ENCODE assay signal across 1 cellular context in genomic region chr2:231883468-231883881, GRCh38.
A peak's percentile ranks its signal among the peaks of the same experiment; 100 is the strongest.
TF ChIP-seq lines count a peak whose summit lies in the region.

No MANE protein-coding gene starts in this region.

TF ChIP-seq in SK-N-SH treated with all-trans-retinoic acid at 6 μM for 48 hours, 23 proteins besides CTCF, POLR2A, EP300 and RAD21 (continued from another document):
- TF ChIP-seq SNAI2 (CRISPR knock-in tag; IDR thresholded peaks at IDR 0.05), result no peak
- no peak for TF ChIP-seq ZFP3 (CRISPR knock-in tag; IDR thresholded peaks at IDR 0.05)
- TF ChIP-seq ZNF565 (CRISPR knock-in tag; conservative IDR thresholded peaks at IDR 0.05; ENCODE audit: low read depth), result no peak
- TF ChIP-seq PATZ1 (CRISPR knock-in tag; IDR thresholded peaks at IDR 0.05; ENCODE audit: borderline replicate concordance), result peak; percentile 35; the same call in 1 of the 2 replicates
- no peak for TF ChIP-seq BACH2 (CRISPR knock-in tag; IDR thresholded peaks at IDR 0.05; ENCODE audit: borderline replicate concordance)
- TF ChIP-seq TSHZ2 (CRISPR knock-in tag; IDR thresholded peaks at IDR 0.05), result no peak
- no peak for TF ChIP-seq ZNF8 (CRISPR knock-in tag; IDR thresholded peaks at IDR 0.05)
- TF ChIP-seq ESRRG (CRISPR knock-in tag; IDR thresholded peaks at IDR 0.05), result no peak
- TF ChIP-seq ARNTL (CRISPR knock-in tag; IDR thresholded peaks at IDR 0.05; ENCODE audit: borderline replicate concordance, low read depth), result no peak
- TF ChIP-seq CSDC2 (CRISPR knock-in tag; IDR thresholded peaks at IDR 0.05), result no peak
- TF ChIP-seq PPARA (CRISPR knock-in tag; IDR thresholded peaks at IDR 0.05; ENCODE audit: borderline replicate concordance), result no peak
- peak; percentile 87; the same call in 1 of the 2 replicates for TF ChIP-seq POU6F1 (CRISPR knock-in tag; IDR thresholded peaks at IDR 0.05; ENCODE audit: borderline replicate concordance, low read depth)
